In genomic region chr9:83623634-83623991, GRCh38 we compare ENCODE assay signal across 8 cellular contexts. TPM values are rescaled to one million over a fixed set of nuclear protein-coding genes. Genes with fewer than 3 reads are reported as not detected.
DNase-seq lines count a peak whose midpoint lies in the region; ATAC-seq and TF ChIP-seq lines count a peak whose summit lies in the region.

No MANE protein-coding gene starts in this region.

- TF ChIP-seq CTCF in neural crest cell (conservative IDR thresholded peaks at IDR 0.05), result no peak

- no peaks in the 10 kb centered on the region for H3K9me3 Mint-ChIP-seq in activated T-cell treated with anti-CD3 and anti-CD28 coated beads, Interleukin-2, amount 50 U/mL, for 72 hours
- H3K9me3 Mint-ChIP-seq in neural crest cell, result no peaks in the 10 kb centered on the region

- H3K4me3 ChIP-seq in SK-N-MC, result peak overlapping the region; percentile 76

- H3K27ac Mint-ChIP-seq in activated T-cell treated with anti-CD3 and anti-CD28 coated beads, Interleukin-2, amount 50 U/mL, for 72 hours, result peak overlapping the region; percentile 99
- peak overlapping the region; percentile 59 for H3K27ac Mint-ChIP-seq in neural crest cell (ENCODE audit: unreplicated experiment)

- no peak for DNase-seq in activated T-cell treated with anti-CD3 and anti-CD28 coated beads, Interleukin-2, amount 50 U/mL, for 72 hours
- DNase-seq in activated T-cell treated with anti-CD3 and anti-CD28 coated beads for 4 hours, result no peak
- no peak for DNase-seq in SK-N-MC (ENCODE audit: low read depth, low spot score)
- DNase-seq in erythroblast (lab: John Stamatoyannopoulos, UW), result peak; percentile 70 to 82
- no peak for DNase-seq in neural crest cell (ENCODE audit: low read depth, low spot score)
- no peak for DNase-seq in stimulated activated CD4-positive, alpha-beta T cell treated with anti-CD3 and anti-CD28 coated beads, Interleukin-4, amount 100 ng/mL, for 1 hour
- no peak for DNase-seq in SIG-M5 treated with dmso at 0.1 percent for 504 hours (lab: John Stamatoyannopoulos, UW; ENCODE audit: unreplicated experiment)

- H3K9ac ChIP-seq in SK-N-MC (ENCODE audit: insufficient read length), result peak overlapping the region; percentile 76

- peaks cover 31% of the 10 kb centered on the region for H3K4me1 Mint-ChIP-seq in activated T-cell treated with anti-CD3 and anti-CD28 coated beads, Interleukin-2, amount 50 U/mL, for 72 hours (ENCODE audit: low read depth)
- H3K4me1 Mint-ChIP-seq in neural crest cell, result peaks cover 17% of the 10 kb centered on the region

- peaks cover 1 to 3% of the 10 kb centered on the region in 2 donors for H3K36me3 Mint-ChIP-seq in activated T-cell treated with anti-CD3 and anti-CD28 coated beads, Interleukin-2, amount 50 U/mL, for 72 hours (ENCODE audit: insufficient read depth in 2 of 2)
- H3K36me3 Mint-ChIP-seq in neural crest cell (ENCODE audit: low read depth), result peaks cover 2% of the 10 kb centered on the region

- no peaks in the 10 kb centered on the region for H3K27me3 Mint-ChIP-seq in activated T-cell treated with anti-CD3 and anti-CD28 coated beads, Interleukin-2, amount 50 U/mL, for 72 hours (ENCODE audit: low read depth)
- peaks cover 3% of the 10 kb centered on the region for H3K27me3 Mint-ChIP-seq in neural crest cell (ENCODE audit: low read depth)

- H3K36me3 ChIP-seq in SK-N-MC (ENCODE audit: insufficient read depth, low read length), result 0 out of 2 replicates have a peak, but pooled peaks cover 3% of the 10 kb centered on the region

- peak overlapping the region; percentile 90 to 97 for H3K4me3 Mint-ChIP-seq in activated T-cell treated with anti-CD3 and anti-CD28 coated beads, Interleukin-2, amount 50 U/mL, for 72 hours
- H3K4me3 Mint-ChIP-seq in neural crest cell, result peak overlapping the region; percentile 85

- H3K27ac ChIP-seq in SK-N-MC, result peak overlapping the region; percentile 34; the same call in 1 of the 2 replicates

- no peaks in the 10 kb centered on the region for H3K9me3 ChIP-seq in SK-N-MC (ENCODE audit: low read depth, low read length)

- peak; percentile 44 for TF ChIP-seq POLR2A in erythroblast (IDR thresholded peaks at IDR 0.05; ENCODE audit: low read length)

- peak; percentile 6 to 11 for ATAC-seq in activated T-cell treated with anti-CD3 and anti-CD28 coated beads, Interleukin-2, amount 50 U/mL, for 72 hours (replicated peaks in 1 of 2)
- ATAC-seq in HG03025 (IDR thresholded peaks at IDR 0.05; ENCODE audit: low FRiP score, unreplicated experiment), result peak; percentile 25

RNA-seq across cellular contexts. Expression of gene IDNK, which starts 0.7 kb away (rescaled TPM):
- total RNA-seq in activated T-cell treated with anti-CD3 and anti-CD28 coated beads, Interleukin-2, amount 50 U/mL, for 72 hours, result 10 to 100 TPM; 10.6 to 10.7 TPM
- 2.6 and 2.9 TPM in 2 replicates for total RNA-seq in neural crest cell

Comparison
In these comparisons a context has a peak if more than half of its experiments do, and no peak if none do; other contexts are left out.
1. DNase-seq: peak in erythroblast (2 of 2); none in activated T-cell treated with anti-CD3 and anti-CD28 coated beads, Interleukin-2, amount 50 U/mL, for 72 hours (0 of 2), activated T-cell treated with anti-CD3 and anti-CD28 coated beads for 4 hours (single experiment), SK-N-MC (single experiment), neural crest cell (single experiment), stimulated activated CD4-positive, alpha-beta T cell treated with anti-CD3 and anti-CD28 coated beads, Interleukin-4, amount 100 ng/mL, for 1 hour (single experiment) and SIG-M5 treated with dmso at 0.1 percent for 504 hours (single experiment).